13 cellular contexts compared by ENCODE assay signal in genomic region chr22:46732041-46732379, GRCh38. TPM values are rescaled to one million over a fixed set of nuclear protein-coding genes. Genes with fewer than 3 reads are reported as not detected.
A peak's percentile ranks its signal among the peaks of the same experiment; 100 is the strongest.
DNase-seq lines count a peak whose midpoint lies in the region; ATAC-seq and TF ChIP-seq lines count a peak whose summit lies in the region.
"Had no signal": no experiment of that assay in that cellular context is flagged by ENCODE, and none has a peak within 500 bp of the region (broad histone marks: within the 10 kb centered on the region; RNA-seq: fewer than 3 reads in every experiment).

No MANE protein-coding gene starts in this region.

- H3K27ac Mint-ChIP-seq in CD8-positive, alpha-beta T cell = peak overlapping the region; percentile 93
- H3K27ac Mint-ChIP-seq in WTC11 (peak overlapping the region; percentile 6; the same call in 1 of the 2 replicates), neural progenitor cell (peak overlapping the region; percentile 62)
- H3K27ac Mint-ChIP-seq: B cell; stimulated activated naive B cell treated with anti-CD40 and anti-IgM and Interleukin-4, amounts not matched to agents 10 μg/mL and 1 μg/mL and 100 μg/mL, for 72 hours had no signal

- POLR2A ChIA-PET in CD8-positive, alpha-beta T cell (lab: Charles Lee) = interaction anchor here (2.0 kb wide), 1 partner anchor 30 kb away, joined by 5 read pairs; the partner anchor contains the start of gene TBC1D22A
- POLR2A ChIA-PET in WTC11 (lab: Charles Lee) = no interaction called here

- peaks cover 95% of the 10 kb centered on the region for H4K20me1 ChIP-seq in neural progenitor cell (ENCODE audit: low read depth)

- H3K4me3 ChIP-seq in CD8-positive, alpha-beta T cell (ENCODE audit: low read depth, low read length) = no peak overlapping the region
- H3K4me3 ChIP-seq in left ventricle myocardium inferior (peak overlapping the region; percentile 12), neural progenitor cell (no peak overlapping the region)

- ATAC-seq in CD8-positive, alpha-beta T cell = no peak
- ATAC-seq in WTC11 (no peak), HG02885 (IDR thresholded peaks at IDR 0.05; ENCODE audit: poor library complexity, unreplicated experiment) (no peak)
- ATAC-seq: SK-N-SH treated with all-trans-retinoic acid at 6 μM for 48 hours; stimulated activated naive B cell treated with anti-CD40 and anti-IgM and Interleukin-4, amounts not matched to agents 10 μg/mL and 1 μg/mL and 100 μg/mL, for 72 hours had no signal

- H3K4me2 ChIP-seq in neural progenitor cell = peak overlapping the region; percentile 41

- H3K9ac ChIP-seq in neural progenitor cell = no peak overlapping the region

- intact Hi-C loops in CD8-positive, alpha-beta T cell (cut with DNase I, micrococcal nuclease) = loop anchor here in 1 of 2 experiments (10.0 kb wide), 1 partner anchor 117 kb away; no protein-coding TSS in a partner anchor
- intact Hi-C loops in left ventricle myocardium inferior (cut with micrococcal nuclease) = no loop called here

- peaks cover 22% of the 10 kb centered on the region for H3F3A ChIP-seq in neural progenitor cell (ENCODE audit: low read depth)

- no peak overlapping the region for H2AFZ ChIP-seq in neural progenitor cell (replicated peaks)

- CTCF ChIA-PET in CD8-positive, alpha-beta T cell (lab: Charles Lee) = interaction anchor here (0.9 kb wide), 1 partner anchor 28 kb away, joined by 4 read pairs; no protein-coding TSS in a partner anchor
- CTCF ChIA-PET in WTC11 (lab: Charles Lee) = interaction anchor here (1.0 to 1.1 kb wide), 2 partner anchors 23 to 168 kb away, joined by 3 to 4 read pairs; no protein-coding TSS in a partner anchor

- H3K27me3 ChIP-seq in CD8-positive, alpha-beta T cell (ENCODE audit: insufficient read depth, low read length) = no peaks in the 10 kb centered on the region
- no peaks in the 10 kb centered on the region for H3K27me3 ChIP-seq in left ventricle myocardium inferior (ENCODE audit: low read depth)
- H3K27me3 ChIP-seq in neural progenitor cell = no peaks in the 10 kb centered on the region

- no peaks in the 10 kb centered on the region for H3K27me3 Mint-ChIP-seq in CD8-positive, alpha-beta T cell (ENCODE audit: low read depth)
- H3K27me3 Mint-ChIP-seq in WTC11 (ENCODE audit: low read depth) (no peaks in the 10 kb centered on the region), neural progenitor cell (ENCODE audit: insufficient read depth, low read depth) (peaks cover 2% of the 10 kb centered on the region)
- H3K27me3 Mint-ChIP-seq: B cell; stimulated activated naive B cell treated with anti-CD40 and anti-IgM and Interleukin-4, amounts not matched to agents 10 μg/mL and 1 μg/mL and 100 μg/mL, for 72 hours had no signal

- H3K4me3 Mint-ChIP-seq in CD8-positive, alpha-beta T cell = no peak overlapping the region
- H3K4me3 Mint-ChIP-seq in WTC11 (no peak overlapping the region), neural progenitor cell (peak overlapping the region; percentile 51)
- H3K4me3 Mint-ChIP-seq: B cell; stimulated activated naive B cell treated with anti-CD40 and anti-IgM and Interleukin-4, amounts not matched to agents 10 μg/mL and 1 μg/mL and 100 μg/mL, for 72 hours had no signal

- H3K4me1 Mint-ChIP-seq in CD8-positive, alpha-beta T cell (ENCODE audit: low read depth) = peaks cover 68% of the 10 kb centered on the region
- peaks cover 37% of the 10 kb centered on the region for H3K4me1 Mint-ChIP-seq in WTC11
- peaks cover 43% of the 10 kb centered on the region for H3K4me1 Mint-ChIP-seq in neural progenitor cell

- H3K27ac ChIP-seq in CD8-positive, alpha-beta T cell (ENCODE audit: low read depth, low read length) = no peak overlapping the region
- H3K27ac ChIP-seq in left ventricle myocardium inferior (replicated peaks) (peak overlapping the region; percentile 98), neural progenitor cell (no peak overlapping the region), caudate nucleus (ENCODE audit: low read depth, low read length) (no peak overlapping the region)

- peaks cover 47% of the 10 kb centered on the region for H3K4me1 ChIP-seq in CD8-positive, alpha-beta T cell (ENCODE audit: insufficient read depth, low read length)
- peaks cover 100% of the 10 kb centered on the region for H3K4me1 ChIP-seq in left ventricle myocardium inferior
- peaks cover 26% of the 10 kb centered on the region for H3K4me1 ChIP-seq in neural progenitor cell

- H3K9me3 ChIP-seq in CD8-positive, alpha-beta T cell (ENCODE audit: low read length) = no peaks in the 10 kb centered on the region
- H3K9me3 ChIP-seq in left ventricle myocardium inferior (replicated peaks) = no peaks in the 10 kb centered on the region
- no peaks in the 10 kb centered on the region for H3K9me3 ChIP-seq in neural progenitor cell (ENCODE audit: low read depth)

- no peak for TF ChIP-seq CTCF in CD8-positive, alpha-beta T cell (IDR thresholded peaks at IDR 0.05)
- TF ChIP-seq CTCF in WTC11 (IDR thresholded peaks at IDR 0.05) (no peak), left ventricle myocardium inferior (IDR thresholded peaks at IDR 0.05; ENCODE audit: borderline replicate concordance) (no peak), neural progenitor cell (IDR thresholded peaks at IDR 0.05) (no peak), GM20000 (IDR thresholded peaks at IDR 0.05; ENCODE audit: extremely low read depth, missing control alignments) (no peak)

- no peak for DNase-seq in CD8-positive, alpha-beta T cell
- DNase-seq in WTC11 (ENCODE audit: low spot score) (no peak), left ventricle myocardium inferior (no peak), neural progenitor cell (ENCODE audit: low spot score) (no peak), GM20000 (ENCODE audit: low spot score) (no peak), GM03348 (ENCODE audit: low spot score) (no peak), caudate nucleus (lab: John Stamatoyannopoulos, UW) (no peak)
- DNase-seq: GOT3; stimulated activated CD4-positive, alpha-beta T cell treated with anti-CD3 and anti-CD28 coated beads, Interleukin-4, amount 100 ng/mL, for 1 hour; stimulated activated naive B cell treated with anti-CD40 and anti-IgM and Interleukin-4, amounts not matched to agents 10 μg/mL and 1 μg/mL and 100 μg/mL, for 72 hours had no signal

- peaks cover 61% of the 10 kb centered on the region for H3K36me3 Mint-ChIP-seq in CD8-positive, alpha-beta T cell
- H3K36me3 Mint-ChIP-seq in WTC11 (no peaks in the 10 kb centered on the region; the same call in 1 of the 2 replicates), neural progenitor cell (peaks cover 4% of the 10 kb centered on the region)

- H3K79me2 ChIP-seq in neural progenitor cell (ENCODE audit: low read depth) = peaks cover 82% of the 10 kb centered on the region

- H3K36me3 ChIP-seq in CD8-positive, alpha-beta T cell (ENCODE audit: insufficient read depth, low read length) = peaks cover 12% of the 10 kb centered on the region
- H3K36me3 ChIP-seq in left ventricle myocardium inferior (no peaks in the 10 kb centered on the region), neural progenitor cell (no peaks in the 10 kb centered on the region)

- H3K9me3 Mint-ChIP-seq in CD8-positive, alpha-beta T cell = no peaks in the 10 kb centered on the region
- H3K9me3 Mint-ChIP-seq in WTC11 (no peaks in the 10 kb centered on the region), neural progenitor cell (no peaks in the 10 kb centered on the region)
- H3K9me3 Mint-ChIP-seq: stimulated activated naive B cell treated with anti-CD40 and anti-IgM and Interleukin-4, amounts not matched to agents 10 μg/mL and 1 μg/mL and 100 μg/mL, for 72 hours had no signal

TF ChIP-seq in WTC11, 78 proteins besides CTCF, POLR2A, EP300 and RAD21:
- TF ChIP-seq SMAD3 (CRISPR knock-in tag; IDR thresholded peaks at IDR 0.05; ENCODE audit: borderline replicate concordance) (no peak), GRHL2 (CRISPR knock-in tag; IDR thresholded peaks at IDR 0.05; ENCODE audit: insufficient replicate concordance, severe bottlenecking) (no peak), ELF4 (CRISPR knock-in tag; IDR thresholded peaks at IDR 0.05; ENCODE audit: low read depth) (no peak), E2F1 (CRISPR knock-in tag; IDR thresholded peaks at IDR 0.05) (no peak), ZNF671 (CRISPR knock-in tag; IDR thresholded peaks at IDR 0.05) (no peak)
- TF ChIP-seq, protein P1, sequence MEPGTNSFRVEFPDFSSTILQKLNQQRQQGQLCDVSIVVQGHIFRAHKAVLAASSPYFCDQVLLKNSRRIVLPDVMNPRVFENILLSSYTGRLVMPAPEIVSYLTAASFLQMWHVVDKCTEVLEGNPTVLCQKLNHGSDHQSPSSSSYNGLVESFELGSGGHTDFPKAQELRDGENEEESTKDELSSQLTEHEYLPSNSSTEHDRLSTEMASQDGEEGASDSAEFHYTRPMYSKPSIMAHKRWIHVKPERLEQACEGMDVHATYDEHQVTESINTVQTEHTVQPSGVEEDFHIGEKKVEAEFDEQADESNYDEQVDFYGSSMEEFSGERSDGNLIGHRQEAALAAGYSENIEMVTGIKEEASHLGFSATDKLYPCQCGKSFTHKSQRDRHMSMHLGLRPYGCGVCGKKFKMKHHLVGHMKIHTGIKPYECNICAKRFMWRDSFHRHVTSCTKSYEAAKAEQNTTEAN (CRISPR knock-in tag; IDR thresholded peaks at IDR 0.05) = no peak

RNA-seq across cellular contexts. Expression of gene CERK, which starts 6.0 kb away (rescaled TPM):
- total RNA-seq in CD8-positive, alpha-beta T cell = 10 to 100 TPM; 93.5 to 95.0 TPM
- total RNA-seq in WTC11 (2021) (45.6 to 50.2 TPM (median 49.7 TPM) in 3 replicates), left ventricle myocardium inferior (76.9 TPM), neural progenitor cell (ENCODE audit: low replicate concordance) (53.6 and 80.6 TPM in 2 replicates)

RNA-seq across cellular contexts. Expression of gene TBC1D22A, which starts 30.4 kb away (rescaled TPM):
- total RNA-seq in CD8-positive, alpha-beta T cell = 10 to 100 TPM; 21.8 to 27.4 TPM
- total RNA-seq in WTC11 (2021) (18.1 to 21.0 TPM (median 19.1 TPM) in 3 replicates), left ventricle myocardium inferior (16.2 TPM), neural progenitor cell (ENCODE audit: low replicate concordance) (9.8 and 10.6 TPM in 2 replicates)

Comparison
In these comparisons a context has a peak if more than half of its experiments do, and no peak if none do; other contexts are left out.
1. H3K27ac Mint-ChIP-seq: peak in every context shown above with its lines; median percentile 93 in CD8-positive, alpha-beta T cell; 62 in neural progenitor cell; 6 in WTC11.